In genomic region chr1:243526180-243526579, GRCh38 we compare ENCODE assay signal across 1 cellular context.
TF ChIP-seq lines count a peak whose summit lies in the region.

No MANE protein-coding gene starts in this region.

TF ChIP-seq in H1, 55 proteins besides CTCF, POLR2A, EP300 and RAD21:
- TF ChIP-seq CREB1 (IDR thresholded peaks at IDR 0.05), result no peak
- TF ChIP-seq E2F6 (IDR thresholded peaks at IDR 0.05), result no peak
- no peak for TF ChIP-seq POLR2AphosphoS5 (IDR thresholded peaks at IDR 0.05; ENCODE audit: low read depth, low read length)
- no peak for TF ChIP-seq RNF2 (IDR thresholded peaks at IDR 0.05; ENCODE audit: borderline replicate concordance, low read depth, low read length, missing control alignments, poor library complexity, severe bottlenecking)
- no peak for TF ChIP-seq CTBP2 (IDR thresholded peaks at IDR 0.05; ENCODE audit: borderline replicate concordance, insufficient read depth, insufficient read length, low read length)
- no peak for TF ChIP-seq HDAC2 (IDR thresholded peaks at IDR 0.05; ENCODE audit: borderline replicate concordance in 1 of 2, low read depth in 2 of 2, low read length in 2 of 2)
- TF ChIP-seq TAF1 (IDR thresholded peaks at IDR 0.05; ENCODE audit: low read depth, low read length), result no peak
- no peak for TF ChIP-seq TEAD4 (IDR thresholded peaks at IDR 0.05; ENCODE audit: low read depth, low read length)
- TF ChIP-seq SP4 (IDR thresholded peaks at IDR 0.05; ENCODE audit: low read length), result no peak
- TF ChIP-seq NANOG (IDR thresholded peaks at IDR 0.05; ENCODE audit: insufficient read depth, low read depth, low read length, poor library complexity, severe bottlenecking), result no peak
- no peak for TF ChIP-seq USF2 (IDR thresholded peaks at IDR 0.05; ENCODE audit: low read length)
- TF ChIP-seq GTF2F1 (IDR thresholded peaks at IDR 0.05; ENCODE audit: borderline replicate concordance, low read depth, low read length), result no peak
- TF ChIP-seq MAFK (IDR thresholded peaks at IDR 0.05; ENCODE audit: low read depth, low read length), result no peak
- no peak for TF ChIP-seq KDM1A (IDR thresholded peaks at IDR 0.05; ENCODE audit: borderline replicate concordance, low read length)
- no peak for TF ChIP-seq TCF12 (IDR thresholded peaks at IDR 0.05; ENCODE audit: low read depth, low read length)
- TF ChIP-seq RXRA (IDR thresholded peaks at IDR 0.05; ENCODE audit: insufficient read depth, low read depth, low read length), result no peak
- no peak for TF ChIP-seq ZNF274 (IDR thresholded peaks at IDR 0.05; ENCODE audit: borderline replicate concordance, extremely low read depth, low read length)
- no peak for TF ChIP-seq CHD2 (IDR thresholded peaks at IDR 0.05; ENCODE audit: low read length)
- no peak for TF ChIP-seq KDM5A (IDR thresholded peaks at IDR 0.05; ENCODE audit: low read length)
